In the genomic region with DNA sequence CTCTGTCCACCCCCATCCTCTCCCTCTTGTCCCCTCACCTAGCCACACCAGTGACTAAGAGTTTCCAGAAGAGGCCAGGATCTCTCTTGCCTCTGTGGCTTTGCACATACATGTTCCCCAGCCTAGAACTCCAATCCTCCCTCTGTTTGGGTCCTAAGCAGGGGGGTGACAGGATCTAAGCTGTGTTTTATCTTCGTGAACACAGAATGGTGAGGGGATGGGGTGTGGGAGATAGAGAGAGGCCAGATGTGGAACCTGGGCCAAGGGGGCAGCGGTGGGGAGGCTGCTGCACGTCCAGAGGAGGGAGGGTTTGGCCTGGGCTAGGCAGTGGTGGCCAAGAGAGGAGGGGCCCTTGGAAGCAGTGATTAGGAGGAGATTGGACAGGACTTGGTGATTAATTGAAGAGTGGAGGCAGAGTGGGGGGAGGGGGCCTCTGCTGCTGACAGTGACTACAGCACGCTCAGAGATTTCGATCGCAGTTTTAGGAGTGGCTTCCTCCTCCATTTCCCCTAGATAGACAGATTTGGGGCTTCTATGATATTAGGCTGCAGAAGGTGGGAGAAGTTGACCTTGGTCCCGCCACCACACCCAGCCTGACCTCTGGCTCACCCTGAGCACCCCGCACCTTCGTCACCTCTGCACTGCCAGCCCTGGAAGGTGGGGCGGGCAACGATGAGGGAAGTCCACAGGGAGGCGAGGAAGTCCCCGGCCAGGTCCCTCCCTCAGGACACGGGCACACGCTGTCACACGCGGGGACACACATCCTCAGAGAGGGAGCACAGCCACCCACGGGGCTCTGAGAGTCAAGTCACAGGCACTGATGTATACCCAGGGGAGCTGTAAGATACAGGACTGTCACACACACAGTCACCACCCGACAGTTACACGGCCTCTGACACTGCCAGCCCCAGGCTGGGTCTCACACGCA, we compare ENCODE assay signal across 14 cellular contexts. TPM values are rescaled to one million over a fixed set of nuclear protein-coding genes. Genes with fewer than 3 reads are reported as not detected.
DNase-seq lines count a peak whose midpoint lies in the region; ATAC-seq, FAIRE-seq and TF ChIP-seq lines count a peak whose summit lies in the region.
"Had no signal": no experiment of that assay in that cellular context is flagged by ENCODE, and none has a peak within 500 bp of the region (broad histone marks: within the 10 kb centered on the region; RNA-seq: fewer than 3 reads in every experiment).

No MANE protein-coding gene starts in this region.

- DNase-seq in activated CD8-positive, alpha-beta memory T cell treated with anti-CD3 and anti-CD28 coated beads, Interleukin-2, amount 10 ng/mL, durations not matched to agents 7 days and 5 days, result no peak
- DNase-seq in activated CD8-positive, alpha-beta memory T cell treated with anti-CD3 and anti-CD28 coated beads, Interleukin-2, amount 50 U/mL, for 48 hours, result no peak
- DNase-seq in astrocyte (ENCODE audit: low read depth) (peak; percentile 39), type B pancreatic cell (ENCODE audit: extremely low spot score, unreplicated experiment) (no peak), NCI-H2227 treated with DMSO at 0.1 percent for 48 hours (lab: John Stamatoyannopoulos, UW) (no peak), DMS79 (lab: John Stamatoyannopoulos, UW) (no peak)
- DNase-seq in effector CD8-positive, alpha-beta T cell (lab: John Stamatoyannopoulos, UW), result no peak
- DNase-seq: activated CD8-positive, alpha-beta T cell treated with anti-CD3 and anti-CD28 coated beads for 36 hours; CD4-positive, CD25-positive, alpha-beta regulatory T cell; NCI-H2107; SHP77 treated with DMSO at 0.1 percent for 48 hours had no signal

- H3K27ac Mint-ChIP-seq in activated CD8-positive, alpha-beta memory T cell treated with anti-CD3 and anti-CD28 coated beads, Interleukin-2, amount 10 ng/mL, durations not matched to agents 7 days and 5 days, result peak overlapping the region; percentile 15
- peak overlapping the region; percentile 34 for H3K27ac Mint-ChIP-seq in astrocyte (ENCODE audit: unreplicated experiment)
- H3K27ac Mint-ChIP-seq in type B pancreatic cell, result peak overlapping the region; percentile 46
- H3K27ac Mint-ChIP-seq: activated CD8-positive, alpha-beta T cell treated with anti-CD3 and anti-CD28 coated beads for 36 hours had no signal

- H4K20me1 ChIP-seq in astrocyte (ENCODE audit: insufficient read depth, low read length), result no peaks in the 10 kb centered on the region

- H3K27me3 Mint-ChIP-seq in activated CD8-positive, alpha-beta memory T cell treated with anti-CD3 and anti-CD28 coated beads, Interleukin-2, amount 10 ng/mL, durations not matched to agents 7 days and 5 days, result peaks cover 16% of the 10 kb centered on the region
- H3K27me3 Mint-ChIP-seq in astrocyte (ENCODE audit: low read depth, unreplicated experiment), result peaks cover 33% of the 10 kb centered on the region
- peaks cover 17% of the 10 kb centered on the region for H3K27me3 Mint-ChIP-seq in type B pancreatic cell

- no peak for TF ChIP-seq CTCF in astrocyte (IDR thresholded peaks at IDR 0.05; ENCODE audit: insufficient read depth, low read depth, low read length)
- no peak for TF ChIP-seq CTCF in type B pancreatic cell (conservative IDR thresholded peaks at IDR 0.05)

- H3K9me3 Mint-ChIP-seq in activated CD8-positive, alpha-beta memory T cell treated with anti-CD3 and anti-CD28 coated beads, Interleukin-2, amount 10 ng/mL, durations not matched to agents 7 days and 5 days (ENCODE audit: low read depth), result no peaks in the 10 kb centered on the region
- H3K9me3 Mint-ChIP-seq in astrocyte (ENCODE audit: unreplicated experiment) (no peaks in the 10 kb centered on the region), type B pancreatic cell (no peaks in the 10 kb centered on the region)
- H3K9me3 Mint-ChIP-seq: activated CD8-positive, alpha-beta T cell treated with anti-CD3 and anti-CD28 coated beads for 36 hours; CD4-positive, CD25-positive, alpha-beta regulatory T cell had no signal

- no peaks in the 10 kb centered on the region for H3K9me3 ChIP-seq in astrocyte (ENCODE audit: insufficient read depth, low read depth, low read length)
- H3K9me3 ChIP-seq in mesodermal cell (ENCODE audit: control insufficient read depth, low read length), result no peaks in the 10 kb centered on the region
- H3K9me3 ChIP-seq: neutrophil had no signal

- H3K36me3 Mint-ChIP-seq in activated CD8-positive, alpha-beta memory T cell treated with anti-CD3 and anti-CD28 coated beads, Interleukin-2, amount 10 ng/mL, durations not matched to agents 7 days and 5 days, result no peaks in the 10 kb centered on the region
- H3K36me3 Mint-ChIP-seq in astrocyte (ENCODE audit: low read depth, unreplicated experiment) (no peaks in the 10 kb centered on the region), type B pancreatic cell (no peaks in the 10 kb centered on the region)
- H3K36me3 Mint-ChIP-seq: CD4-positive, CD25-positive, alpha-beta regulatory T cell had no signal

- H3K27me3 ChIP-seq in astrocyte (ENCODE audit: insufficient read depth, low read length), result no peaks in the 10 kb centered on the region

- CTCF ChIA-PET in activated CD8-positive, alpha-beta memory T cell treated with anti-CD3 and anti-CD28 coated beads, Interleukin-2, amount 10 ng/mL, durations not matched to agents 7 days and 5 days (lab: Charles Lee), result no interaction called here

- H3K4me3 ChIP-seq in astrocyte (ENCODE audit: insufficient read depth, low read depth, low read length) (no peak overlapping the region), mesodermal cell (ENCODE audit: extremely low read depth, insufficient read depth, low read length, poor library complexity, severe bottlenecking) (no peak overlapping the region)

- no peak for FAIRE-seq in astrocyte (lab: Jason Lieb, UNC)

- H2AFZ ChIP-seq in astrocyte (ENCODE audit: low read depth, low read length), result peak overlapping the region; percentile 11

- no peak overlapping the region for H3K27ac ChIP-seq in astrocyte (ENCODE audit: low read depth, low read length)
- peak overlapping the region; percentile 57 for H3K27ac ChIP-seq in mesodermal cell (ENCODE audit: low read depth, low read length, severe bottlenecking)
- H3K27ac ChIP-seq: neutrophil had no signal

- WGBS in mesodermal cell (ENCODE audit: insufficient coverage in 2 of 2), 2 experiments, result 83 to 86% methylated on average over 15 to 18 of the region's 21 CpGs

- ATAC-seq in activated CD8-positive, alpha-beta memory T cell treated with anti-CD3 and anti-CD28 coated beads, Interleukin-2, amount 10 ng/mL, durations not matched to agents 7 days and 5 days, result no peak
- ATAC-seq: activated CD8-positive, alpha-beta T cell treated with anti-CD3 and anti-CD28 coated beads for 36 hours had no signal

- H3K4me1 ChIP-seq in astrocyte (ENCODE audit: insufficient read depth, low read length), result peaks cover 16% of the 10 kb centered on the region
- peaks cover 31% of the 10 kb centered on the region for H3K4me1 ChIP-seq in mesodermal cell (ENCODE audit: control insufficient read depth, insufficient read depth, low read length, poor library complexity, severe bottlenecking)

- H3K4me2 ChIP-seq in astrocyte (ENCODE audit: low read length), result no peak overlapping the region

- H3K4me3 Mint-ChIP-seq in activated CD8-positive, alpha-beta memory T cell treated with anti-CD3 and anti-CD28 coated beads, Interleukin-2, amount 10 ng/mL, durations not matched to agents 7 days and 5 days, result no peak overlapping the region
- H3K4me3 Mint-ChIP-seq in astrocyte (ENCODE audit: unreplicated experiment), result no peak overlapping the region
- H3K4me3 Mint-ChIP-seq in type B pancreatic cell, result peak overlapping the region; percentile 51
- H3K4me3 Mint-ChIP-seq: activated CD8-positive, alpha-beta T cell treated with anti-CD3 and anti-CD28 coated beads for 36 hours; CD4-positive, CD25-positive, alpha-beta regulatory T cell had no signal

- no peaks in the 10 kb centered on the region for H3K79me2 ChIP-seq in astrocyte (ENCODE audit: insufficient read depth, low read length)

- H3K4me1 Mint-ChIP-seq in activated CD8-positive, alpha-beta memory T cell treated with anti-CD3 and anti-CD28 coated beads, Interleukin-2, amount 10 ng/mL, durations not matched to agents 7 days and 5 days, result no peaks in the 10 kb centered on the region
- H3K4me1 Mint-ChIP-seq in astrocyte (ENCODE audit: low read depth, unreplicated experiment), result peaks cover 14% of the 10 kb centered on the region
- H3K4me1 Mint-ChIP-seq in type B pancreatic cell (ENCODE audit: unreplicated experiment), result peaks cover 43% of the 10 kb centered on the region
- H3K4me1 Mint-ChIP-seq: CD4-positive, CD25-positive, alpha-beta regulatory T cell had no signal

- H3K36me3 ChIP-seq in astrocyte (ENCODE audit: insufficient read depth, low read length) (no peaks in the 10 kb centered on the region), mesodermal cell (ENCODE audit: control insufficient read depth, insufficient read depth, low read length) (no peaks in the 10 kb centered on the region)
- H3K36me3 ChIP-seq: neutrophil had no signal

- H3K9ac ChIP-seq in astrocyte (ENCODE audit: low read length), result no peak overlapping the region

RNA-seq across cellular contexts. Expression of a gene that starts 17.3 kb away (rescaled TPM):
- total RNA-seq in activated CD8-positive, alpha-beta memory T cell treated with anti-CD3 and anti-CD28 coated beads, Interleukin-2, amount 10 ng/mL, durations not matched to agents 7 days and 5 days, result 1 to 10 TPM in 1 of 2 experiments, under 1 TPM in 1; 0.07 to 1.3 TPM
- total RNA-seq in astrocyte (25.1 and 25.8 TPM in 2 replicates), type B pancreatic cell (ENCODE audit: low replicate concordance) (3.2 and 14.2 TPM in 2 replicates)
- 24.5 TPM for polyA plus RNA-seq in mesodermal cell (2013, experiment 1 of 2)
- polyA plus RNA-seq in mesodermal cell (2013, experiment 2 of 2), result 18.7 TPM

RNA-seq across cellular contexts. Expression of a gene that starts 34.4 kb away (rescaled TPM):
- not detected for total RNA-seq in activated CD8-positive, alpha-beta memory T cell treated with anti-CD3 and anti-CD28 coated beads, Interleukin-2, amount 10 ng/mL, durations not matched to agents 7 days and 5 days
- total RNA-seq in astrocyte (27.8 and 28.0 TPM in 2 replicates), type B pancreatic cell (ENCODE audit: low replicate concordance) (0.52 and 1.1 TPM in 2 replicates)
- 7.0 TPM for polyA plus RNA-seq in mesodermal cell (2013, experiment 1 of 2)
- polyA plus RNA-seq in mesodermal cell (2013, experiment 2 of 2), result 5.4 TPM
- total RNA-seq: activated CD8-positive, alpha-beta T cell treated with anti-CD3 and anti-CD28 coated beads for 36 hours; skeletal muscle tissue had no signal
- polyA plus RNA-seq: CD4-positive, CD25-positive, alpha-beta regulatory T cell had no signal

Comparison
In these comparisons a context has a peak if more than half of its experiments do, and no peak if none do; other contexts are left out.
1. RNA of a gene that starts 34.4 kb away (total RNA-seq): 27.8 to 28.0 TPM in astrocyte; 0.52 to 1.1 TPM in type B pancreatic cell and not detected in activated CD8-positive, alpha-beta memory T cell treated with anti-CD3 and anti-CD28 coated beads, Interleukin-2, amount 10 ng/mL, durations not matched to agents 7 days and 5 days; every median in the first group is over 10 times any median in the second.
2. Peak in every context shown above with its lines, with median percentiles within 50 percentile points of each other: H3K27ac Mint-ChIP-seq.